ENCODE assay signal across 29 cellular contexts in the genomic region with DNA sequence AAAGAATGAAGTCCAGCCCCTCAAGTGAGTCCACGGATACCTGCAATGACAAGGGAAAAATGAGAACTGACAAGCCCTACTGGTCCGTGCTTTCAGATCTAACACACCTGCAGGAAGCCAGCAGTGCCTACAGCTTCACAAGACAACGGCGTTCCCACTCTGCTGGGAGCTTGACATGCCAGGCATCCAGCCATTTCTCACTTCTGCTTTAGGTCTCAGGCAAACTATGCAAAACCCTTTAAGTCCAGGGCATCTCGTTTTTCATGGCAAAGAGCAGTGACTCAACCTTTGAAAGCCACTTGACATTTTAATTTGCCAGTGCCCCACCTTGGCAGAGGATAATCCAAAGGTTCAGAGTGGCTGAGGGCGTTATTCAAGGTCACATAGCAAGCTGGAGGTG. TPM values are rescaled to one million over a fixed set of nuclear protein-coding genes. Genes with fewer than 3 reads are reported as not detected.
DNase-seq lines count a peak whose midpoint lies in the region; ATAC-seq and TF ChIP-seq lines count a peak whose summit lies in the region.
"Had no signal": no experiment of that assay in that cellular context is flagged by ENCODE, and none has a peak within 500 bp of the region (broad histone marks: within the 10 kb centered on the region; RNA-seq: fewer than 3 reads in every experiment).

No MANE protein-coding gene starts in this region.

- H3K27ac Mint-ChIP-seq in activated T-helper 2 cell treated with anti-CD3 and anti-CD28 coated beads, Interferon-gamma antibody, Interleukin-2, Interleukin-4, amounts not matched to agents 10 μg/mL and 5 μg/mL and 100 μg/mL, durations not matched to agents 14 hours and 24 hours and 36 hours, result no peak overlapping the region
- H3K27ac Mint-ChIP-seq: activated naive CD8-positive, alpha-beta T cell treated with anti-CD3 and anti-CD28 coated beads, Interleukin-2, amount 50 U/mL, for 24 hours; natural killer cell; stimulated activated effector memory CD8-positive, alpha-beta T cell treated with anti-CD3 and anti-CD28 coated beads, Interleukin-12 subunit alpha, Interleukin-12 subunit beta, amount 100 ng/mL, for 72 hours; T-helper 17 cell had no signal

- no peaks in the 10 kb centered on the region for H3K79me2 ChIP-seq in mesendoderm (ENCODE audit: control insufficient read depth, insufficient read depth, low read length)
- H3K79me2 ChIP-seq: parathyroid adenoma had no signal

- no peak for TF ChIP-seq CTCF in GM20000 (IDR thresholded peaks at IDR 0.05; ENCODE audit: extremely low read depth, missing control alignments)

- no peaks in the 10 kb centered on the region for H3K4me1 Mint-ChIP-seq in activated T-helper 2 cell treated with anti-CD3 and anti-CD28 coated beads, Interferon-gamma antibody, Interleukin-2, Interleukin-4, amounts not matched to agents 10 μg/mL and 5 μg/mL and 100 μg/mL, durations not matched to agents 14 hours and 24 hours and 36 hours (ENCODE audit: low read depth)
- H3K4me1 Mint-ChIP-seq: activated naive CD8-positive, alpha-beta T cell treated with anti-CD3 and anti-CD28 coated beads, Interleukin-2, amount 50 U/mL, for 24 hours; natural killer cell; stimulated activated effector memory CD8-positive, alpha-beta T cell treated with anti-CD3 and anti-CD28 coated beads, Interleukin-12 subunit alpha, Interleukin-12 subunit beta, amount 100 ng/mL, for 72 hours; T-helper 17 cell had no signal

- no peaks in the 10 kb centered on the region for H3K36me3 ChIP-seq in mesendoderm (ENCODE audit: control insufficient read depth, insufficient read depth, low read length)
- H3K36me3 ChIP-seq: esophagus squamous epithelium, sigmoid colon, SJCRH30, thoracic aorta, WERI-Rb-1 had no signal

- H3K27ac ChIP-seq in mesendoderm (ENCODE audit: low read depth, low read length), result no peak overlapping the region
- H3K27ac ChIP-seq: body of pancreas, esophagus squamous epithelium, parathyroid adenoma, sigmoid colon, SJCRH30, thoracic aorta, WERI-Rb-1 had no signal

- intact Hi-C loops in activated T-helper 2 cell treated with anti-CD3 and anti-CD28 coated beads, Interferon-gamma antibody, Interleukin-2, Interleukin-4, amounts not matched to agents 10 μg/mL and 5 μg/mL and 100 μg/mL, durations not matched to agents 14 hours and 24 hours and 36 hours (cut with micrococcal nuclease), result no loop called here

- H4K5ac ChIP-seq in mesendoderm (ENCODE audit: low read length), result no peak overlapping the region

- H4K8ac ChIP-seq in mesendoderm (ENCODE audit: low read depth, low read length), result no peak overlapping the region

- no peak overlapping the region for H3K4ac ChIP-seq in mesendoderm (ENCODE audit: low read depth, low read length)

- no peaks in the 10 kb centered on the region for H3K36me3 Mint-ChIP-seq in activated T-helper 2 cell treated with anti-CD3 and anti-CD28 coated beads, Interferon-gamma antibody, Interleukin-2, Interleukin-4, amounts not matched to agents 10 μg/mL and 5 μg/mL and 100 μg/mL, durations not matched to agents 14 hours and 24 hours and 36 hours (ENCODE audit: low read depth)
- H3K36me3 Mint-ChIP-seq: CD14-positive monocyte; mesothelial cell of epicardium; natural killer cell; stimulated activated effector memory CD8-positive, alpha-beta T cell treated with anti-CD3 and anti-CD28 coated beads, Interleukin-12 subunit alpha, Interleukin-12 subunit beta, amount 100 ng/mL, for 72 hours had no signal

- no CpG with 5 or more reads among the region's 6 CpGs for WGBS in mesendoderm (ENCODE audit: extremely low coverage, insufficient coverage, low lambda C conversion rate)

- H3K4me2 ChIP-seq in mesendoderm (ENCODE audit: low read length), result no peak overlapping the region

- no peaks in the 10 kb centered on the region for H3K27me3 Mint-ChIP-seq in activated T-helper 2 cell treated with anti-CD3 and anti-CD28 coated beads, Interferon-gamma antibody, Interleukin-2, Interleukin-4, amounts not matched to agents 10 μg/mL and 5 μg/mL and 100 μg/mL, durations not matched to agents 14 hours and 24 hours and 36 hours (ENCODE audit: low read depth)

- no peak overlapping the region for H2BK5ac ChIP-seq in mesendoderm (ENCODE audit: low read length)

- no peak overlapping the region for H3K4me3 Mint-ChIP-seq in activated T-helper 2 cell treated with anti-CD3 and anti-CD28 coated beads, Interferon-gamma antibody, Interleukin-2, Interleukin-4, amounts not matched to agents 10 μg/mL and 5 μg/mL and 100 μg/mL, durations not matched to agents 14 hours and 24 hours and 36 hours (ENCODE audit: low read depth)
- H3K4me3 Mint-ChIP-seq: activated naive CD8-positive, alpha-beta T cell treated with anti-CD3 and anti-CD28 coated beads, Interleukin-2, amount 50 U/mL, for 24 hours; mesothelial cell of epicardium; natural killer cell; stimulated activated effector memory CD8-positive, alpha-beta T cell treated with anti-CD3 and anti-CD28 coated beads, Interleukin-12 subunit alpha, Interleukin-12 subunit beta, amount 100 ng/mL, for 72 hours; T-helper 17 cell had no signal

- no peak overlapping the region for H2AK5ac ChIP-seq in mesendoderm (ENCODE audit: low read length)

- H3K56ac ChIP-seq in mesendoderm (ENCODE audit: low read length), result no peak overlapping the region

- H3K79me1 ChIP-seq in mesendoderm (ENCODE audit: low read length), result no peaks in the 10 kb centered on the region

- no peaks in the 10 kb centered on the region for H3K9me3 Mint-ChIP-seq in activated T-helper 2 cell treated with anti-CD3 and anti-CD28 coated beads, Interferon-gamma antibody, Interleukin-2, Interleukin-4, amounts not matched to agents 10 μg/mL and 5 μg/mL and 100 μg/mL, durations not matched to agents 14 hours and 24 hours and 36 hours
- H3K9me3 Mint-ChIP-seq: natural killer cell; stimulated activated effector memory CD8-positive, alpha-beta T cell treated with anti-CD3 and anti-CD28 coated beads, Interleukin-12 subunit alpha, Interleukin-12 subunit beta, amount 100 ng/mL, for 72 hours had no signal

- no peak overlapping the region for H2BK15ac ChIP-seq in mesendoderm (replicated peaks; ENCODE audit: low read depth)

- no peak overlapping the region for H3K4me3 ChIP-seq in mesendoderm (ENCODE audit: low read length)
- H3K4me3 ChIP-seq: body of pancreas, esophagus squamous epithelium, sigmoid colon, SJCRH30, thoracic aorta had no signal

- DNase-seq in DMS53 treated with DMSO at 0.1 percent for 48 hours (lab: John Stamatoyannopoulos, UW; ENCODE audit: unreplicated experiment) (peak; percentile 44), NOMO-1 treated with dmso at 0.1 percent for 144 hours (lab: John Stamatoyannopoulos, UW; ENCODE audit: unreplicated experiment) (peak; percentile 40), mesendoderm (peak; percentile 28), HK-2 (ENCODE audit: unreplicated experiment) (no peak), GM20000 (ENCODE audit: low spot score) (no peak)
- DNase-seq in activated T-helper 2 cell treated with anti-CD3 and anti-CD28 coated beads, Interferon-gamma antibody, Interleukin-2, Interleukin-4, amounts not matched to agents 10 μg/mL and 5 μg/mL and 100 μg/mL, durations not matched to agents 14 hours and 24 hours and 36 hours (ENCODE audit: low spot score), result no peak
- DNase-seq: activated CD8-positive, alpha-beta memory T cell treated with anti-CD3 and anti-CD28 coated beads, Interleukin-2, amount 50 U/mL, for 48 hours; activated effector memory CD4-positive, alpha-beta T cell treated with anti-CD3 and anti-CD28 coated beads, Interleukin-2, amount 50 U/mL, for 16 hours; activated naive CD8-positive, alpha-beta T cell treated with anti-CD3 and anti-CD28 coated beads, Interleukin-2, amount 50 U/mL, for 24 hours; body of pancreas; effector memory CD4-positive, alpha-beta T cell; esophagus squamous epithelium; natural killer cell; NCI-H1048; NCI-H2081; NCI-H510A treated with DMSO at 0.1 percent for 48 hours; sigmoid colon; SJCRH30; T-helper 17 cell; WERI-Rb-1 had no signal

- no peak overlapping the region for H3K9ac ChIP-seq in mesendoderm (ENCODE audit: low read length)
- H3K9ac ChIP-seq: parathyroid adenoma had no signal

- peak; percentile 44 for ATAC-seq in HG02870 (IDR thresholded peaks at IDR 0.05; ENCODE audit: unreplicated experiment)
- ATAC-seq in GM21367 (IDR thresholded peaks at IDR 0.05; ENCODE audit: unreplicated experiment), result no peak
- ATAC-seq: activated naive CD8-positive, alpha-beta T cell treated with anti-CD3 and anti-CD28 coated beads, Interleukin-2, amount 50 U/mL, for 24 hours; body of pancreas; natural killer cell; stimulated activated effector memory CD8-positive, alpha-beta T cell treated with anti-CD3 and anti-CD28 coated beads, Interleukin-12 subunit alpha, Interleukin-12 subunit beta, amount 100 ng/mL, for 72 hours; T-helper 17 cell had no signal

- peak overlapping the region; percentile 45 for H3K23ac ChIP-seq in mesendoderm (ENCODE audit: low read length)

- H3K18ac ChIP-seq in mesendoderm (ENCODE audit: low read length), result no peak overlapping the region

- no peaks in the 10 kb centered on the region for H3K27me3 ChIP-seq in mesendoderm (ENCODE audit: insufficient read depth, low read length, poor library complexity)
- H3K27me3 ChIP-seq: body of pancreas, esophagus squamous epithelium, sigmoid colon, SJCRH30 had no signal

- no peak overlapping the region for H2BK120ac ChIP-seq in mesendoderm (ENCODE audit: low read depth, low read length)

- H3K4me1 ChIP-seq in mesendoderm (ENCODE audit: control insufficient read depth, low read depth, low read length), result no peaks in the 10 kb centered on the region
- H3K4me1 ChIP-seq: body of pancreas, esophagus squamous epithelium, parathyroid adenoma, sigmoid colon had no signal

RNA-seq across cellular contexts. Expression of gene GPAM, which starts 49.1 kb away (rescaled TPM):
- polyA plus RNA-seq in mesendoderm (2013, experiment 1 of 2), result 6.3 TPM
- 6.0 TPM for polyA plus RNA-seq in mesendoderm (2013, experiment 2 of 2)
- 7.3 and 7.7 TPM in 2 replicates for total RNA-seq in activated T-helper 2 cell treated with anti-CD3 and anti-CD28 coated beads, Interferon-gamma antibody, Interleukin-2, Interleukin-4, amounts not matched to agents 10 μg/mL and 5 μg/mL and 100 μg/mL, durations not matched to agents 14 hours and 24 hours and 36 hours

RNA-seq across cellular contexts. Expression of gene TECTB, which starts 50.5 kb away (rescaled TPM):
- polyA plus RNA-seq in mesendoderm (2013, experiment 1 of 2), result not detected
- not detected for polyA plus RNA-seq in mesendoderm (2013, experiment 2 of 2)
- not detected in 2 replicates for total RNA-seq in activated T-helper 2 cell treated with anti-CD3 and anti-CD28 coated beads, Interferon-gamma antibody, Interleukin-2, Interleukin-4, amounts not matched to agents 10 μg/mL and 5 μg/mL and 100 μg/mL, durations not matched to agents 14 hours and 24 hours and 36 hours
- total RNA-seq: body of pancreas, chondrocyte, esophagus squamous epithelium, mesothelial cell of epicardium, natural killer cell, sigmoid colon, SJCRH30, T-helper 17 cell, thoracic aorta had no signal
- polyA plus RNA-seq: AG04450, CD14-positive monocyte, sigmoid colon had no signal

Comparison
In these comparisons a context has a peak if more than half of its experiments do, and no peak if none do; other contexts are left out.
1. DNase-seq: peak in DMS53 treated with DMSO at 0.1 percent for 48 hours (single experiment), NOMO-1 treated with dmso at 0.1 percent for 144 hours (single experiment) and mesendoderm (single experiment); none in HK-2 (single experiment), activated T-helper 2 cell treated with anti-CD3 and anti-CD28 coated beads, Interferon-gamma antibody, Interleukin-2, Interleukin-4, amounts not matched to agents 10 μg/mL and 5 μg/mL and 100 μg/mL, durations not matched to agents 14 hours and 24 hours and 36 hours (single experiment) and GM20000 (single experiment).